ENCODE assay signal across 15 cellular contexts in the genomic region with DNA sequence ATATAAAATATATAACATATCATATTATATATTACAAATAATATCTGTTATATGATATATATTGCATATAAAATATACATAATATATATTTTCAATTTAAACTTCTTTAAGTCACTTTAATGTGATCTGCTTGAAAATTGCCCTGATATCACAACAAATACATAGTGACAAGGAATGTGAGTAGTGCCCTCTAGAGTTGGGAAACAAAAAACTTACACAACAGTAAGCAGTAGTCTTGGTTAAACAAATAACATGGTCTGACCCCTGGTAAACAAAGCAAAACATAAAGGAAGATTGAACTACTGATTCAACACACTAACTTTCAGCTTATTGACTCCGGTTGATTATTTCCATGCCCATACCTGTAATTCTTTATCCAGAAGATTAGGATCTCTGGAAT.
DNase-seq lines count a peak whose midpoint lies in the region; ATAC-seq and TF ChIP-seq lines count a peak whose summit lies in the region.
"Had no signal": no experiment of that assay in that cellular context is flagged by ENCODE, and none has a peak within 500 bp of the region (broad histone marks: within the 10 kb centered on the region; RNA-seq: fewer than 3 reads in every experiment).

No MANE protein-coding gene starts in this region.

- no peaks in the 10 kb centered on the region for H3K9me2 ChIP-seq in OCI-LY1 (ENCODE audit: low read depth, low read length)

- no peaks in the 10 kb centered on the region for H4K20me1 ChIP-seq in OCI-LY1 (ENCODE audit: insufficient read depth, low read length)

- DNase-seq in GM13977 (ENCODE audit: low spot score) (peak; percentile 2), fibroblast of pulmonary artery (ENCODE audit: low read depth) (no peak), Right ventricle myocardium inferior (ENCODE audit: missing footprints) (no peak), upper lobe of left lung (no peak)
- DNase-seq: activated CD4-positive, CD25-positive, alpha-beta regulatory T cell treated with anti-CD3 and anti-CD28 coated beads, Interleukin-2, amount 50 U/mL, for 72 hours; activated T-cell treated with anti-CD3 and anti-CD28 coated beads, Interleukin-2, amount 50 U/mL, for 1 hour; NK-92 treated with Interleukin-12 subunit alpha and Interleukin-12 subunit beta, amount 100 ng/mL, for 24 hours; right lobe of liver; stimulated activated naive B cell treated with anti-CD40 and anti-IgM and Interleukin-4, amounts not matched to agents 10 μg/mL and 1 μg/mL and 100 μg/mL, for 72 hours had no signal

- H3K79me2 ChIP-seq in OCI-LY1 (ENCODE audit: insufficient read depth, low read length), result no peaks in the 10 kb centered on the region

- no peak for TF ChIP-seq POLR2A in upper lobe of left lung (IDR thresholded peaks at IDR 0.05)

- intact Hi-C loops in Right ventricle myocardium inferior (cut with DNase I), result no loop called here

- TF ChIP-seq CTCF in C4-2B (conservative IDR thresholded peaks at IDR 0.05) (peak; percentile 39), GM13977 (IDR thresholded peaks at IDR 0.05; ENCODE audit: extremely low read depth, insufficient read depth, missing control alignments) (peak; percentile 33), OCI-LY1 (IDR thresholded peaks at IDR 0.05; ENCODE audit: low read length) (peak; percentile 15; the same call in 1 of the 2 replicates), fibroblast of pulmonary artery (IDR thresholded peaks at IDR 0.05; ENCODE audit: low read length, missing control alignments) (peak; percentile 3), upper lobe of left lung (IDR thresholded peaks at IDR 0.05) (no peak)

- in situ Hi-C loops in GM13977 (cut with MboI; ENCODE audit: low pct_unique_long_range_greater_than_20kb, low sequenced_read_pairs, unreplicated experiment), result no loop called here

- no peaks in the 10 kb centered on the region for H3K36me3 ChIP-seq in OCI-LY1 (ENCODE audit: insufficient read depth, low read length)
- H3K36me3 ChIP-seq in upper lobe of left lung, result no peaks in the 10 kb centered on the region
- H3K36me3 ChIP-seq: right lobe of liver had no signal

- 77 to 89% methylated on average over 1 of the region's 1 CpG for WGBS in upper lobe of left lung, 2 donors

- H3K9ac ChIP-seq in OCI-LY1 (ENCODE audit: low read length), result no peak overlapping the region

- H2AFZ ChIP-seq in OCI-LY1 (ENCODE audit: low read length), result no peak overlapping the region

- no peak overlapping the region for H3K4me2 ChIP-seq in OCI-LY1 (ENCODE audit: low read length)

- H3K27me3 ChIP-seq in OCI-LY1 (ENCODE audit: insufficient read depth, low read length) (no peaks in the 10 kb centered on the region), upper lobe of left lung (no peaks in the 10 kb centered on the region)

- TF ChIP-seq EP300 in upper lobe of left lung (IDR thresholded peaks at IDR 0.05), result no peak

- H3K9me3 ChIP-seq in OCI-LY1 (ENCODE audit: low read length) (no peaks in the 10 kb centered on the region), upper lobe of left lung (no peaks in the 10 kb centered on the region)
- H3K9me3 ChIP-seq: right lobe of liver had no signal

- no peak for ATAC-seq in Right ventricle myocardium inferior
- ATAC-seq in HG02571 (IDR thresholded peaks at IDR 0.05; ENCODE audit: unreplicated experiment), result no peak
- no peak for ATAC-seq in upper lobe of left lung (ENCODE audit: low FRiP score in 2 of 2)
- no peak for ATAC-seq in HG03520 (IDR thresholded peaks at IDR 0.05; ENCODE audit: unreplicated experiment)
- ATAC-seq: K562; stimulated activated naive B cell treated with anti-CD40 and anti-IgM and Interleukin-4, amounts not matched to agents 10 μg/mL and 1 μg/mL and 100 μg/mL, for 72 hours had no signal

- H3K4me3 ChIP-seq in OCI-LY1 (ENCODE audit: low read depth, low read length, poor library complexity, severe bottlenecking) (no peak overlapping the region), fibroblast of pulmonary artery (replicated peaks; ENCODE audit: low read depth, low read length) (no peak overlapping the region), upper lobe of left lung (no peak overlapping the region)
- H3K4me3 ChIP-seq: coronary artery, K562, right lobe of liver had no signal

- H3K4me1 ChIP-seq in OCI-LY1 (ENCODE audit: insufficient read depth, low read length, severe bottlenecking), result no peaks in the 10 kb centered on the region
- no peaks in the 10 kb centered on the region for H3K4me1 ChIP-seq in upper lobe of left lung
- H3K4me1 ChIP-seq: right lobe of liver had no signal

- H3K27ac ChIP-seq in C4-2B (no peak overlapping the region), OCI-LY1 (ENCODE audit: low read depth, low read length, poor library complexity, severe bottlenecking) (no peak overlapping the region), upper lobe of left lung (no peak overlapping the region)
- H3K27ac ChIP-seq: coronary artery, right lobe of liver had no signal

- no peaks in the 10 kb centered on the region for H3F3A ChIP-seq in OCI-LY1 (ENCODE audit: insufficient read depth, low read length)

Comparison
In these comparisons a context has a peak if more than half of its experiments do, and no peak if none do; other contexts are left out.
1. CTCF ChIP-seq: peak in C4-2B (single experiment), GM13977 (single experiment), OCI-LY1 (single experiment) and fibroblast of pulmonary artery (single experiment); none in upper lobe of left lung (0 of 6).